ENCODE assay signal across 1 cellular context in the genomic region with DNA sequence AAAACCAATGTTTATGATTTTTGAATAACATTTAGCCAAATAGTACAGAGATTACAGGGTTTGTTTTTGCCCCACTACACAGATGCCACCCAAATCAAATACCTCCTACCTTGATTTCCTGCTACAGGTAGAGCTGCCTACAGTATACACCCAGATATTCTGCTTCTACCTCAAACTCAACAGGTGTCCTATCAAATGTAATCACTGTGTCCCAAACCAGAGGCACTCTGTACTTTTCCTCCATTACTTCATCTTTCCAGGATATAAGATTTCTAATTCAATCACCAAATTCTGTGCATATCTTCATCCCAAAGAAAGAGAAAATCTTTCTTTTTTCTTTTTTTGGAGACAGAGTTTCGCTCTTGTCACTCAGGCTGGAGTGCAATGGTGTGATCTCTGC.
TF ChIP-seq lines count a peak whose summit lies in the region.

No MANE protein-coding gene starts in this region.

TF ChIP-seq in GM12878, 131 proteins besides CTCF, POLR2A, EP300 and RAD21:
- TF ChIP-seq, protein P1, sequence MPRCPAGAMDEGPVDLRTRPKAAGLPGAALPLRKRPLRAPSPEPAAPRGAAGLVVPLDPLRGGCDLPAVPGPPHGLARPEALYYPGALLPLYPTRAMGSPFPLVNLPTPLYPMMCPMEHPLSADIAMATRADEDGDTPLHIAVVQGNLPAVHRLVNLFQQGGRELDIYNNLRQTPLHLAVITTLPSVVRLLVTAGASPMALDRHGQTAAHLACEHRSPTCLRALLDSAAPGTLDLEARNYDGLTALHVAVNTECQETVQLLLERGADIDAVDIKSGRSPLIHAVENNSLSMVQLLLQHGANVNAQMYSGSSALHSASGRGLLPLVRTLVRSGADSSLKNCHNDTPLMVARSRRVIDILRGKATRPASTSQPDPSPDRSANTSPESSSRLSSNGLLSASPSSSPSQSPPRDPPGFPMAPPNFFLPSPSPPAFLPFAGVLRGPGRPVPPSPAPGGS (IDR thresholded peaks at IDR 0.05; ENCODE audit: borderline replicate concordance, insufficient read depth, low read depth, low read length, poor library complexity, severe bottlenecking), result no peak
- TF ChIP-seq NR2C1 (IDR thresholded peaks at IDR 0.05) (no peak), TCF12 (IDR thresholded peaks at IDR 0.05; ENCODE audit: low read depth, low read length) (no peak), CHD2 (IDR thresholded peaks at IDR 0.05; ENCODE audit: borderline replicate concordance, low read depth, low read length) (no peak), CREM (IDR thresholded peaks at IDR 0.05; ENCODE audit: low read depth) (no peak), SRF (IDR thresholded peaks at IDR 0.05; ENCODE audit: low read depth in 2 of 2, low read length in 2 of 2) (no peak), POLR2AphosphoS5 (IDR thresholded peaks at IDR 0.05; ENCODE audit: low read length) (no peak), EED (IDR thresholded peaks at IDR 0.05; ENCODE audit: low read depth) (no peak), SMARCA5 (IDR thresholded peaks at IDR 0.05) (no peak), BACH1 (IDR thresholded peaks at IDR 0.05; ENCODE audit: borderline replicate concordance) (no peak), ATF7 (IDR thresholded peaks at IDR 0.05; ENCODE audit: low read depth) (no peak), SREBF1 (IDR thresholded peaks at IDR 0.05; ENCODE audit: low read length) (no peak), EGR1 (IDR thresholded peaks at IDR 0.05; ENCODE audit: borderline replicate concordance in 1 of 2, low read depth in 2 of 2, low read length in 2 of 2) (no peak), ASH2L (IDR thresholded peaks at IDR 0.05; ENCODE audit: borderline replicate concordance, low read depth) (no peak), BMI1 (IDR thresholded peaks at IDR 0.05; ENCODE audit: borderline replicate concordance) (no peak)
- TF ChIP-seq, protein P2, sequence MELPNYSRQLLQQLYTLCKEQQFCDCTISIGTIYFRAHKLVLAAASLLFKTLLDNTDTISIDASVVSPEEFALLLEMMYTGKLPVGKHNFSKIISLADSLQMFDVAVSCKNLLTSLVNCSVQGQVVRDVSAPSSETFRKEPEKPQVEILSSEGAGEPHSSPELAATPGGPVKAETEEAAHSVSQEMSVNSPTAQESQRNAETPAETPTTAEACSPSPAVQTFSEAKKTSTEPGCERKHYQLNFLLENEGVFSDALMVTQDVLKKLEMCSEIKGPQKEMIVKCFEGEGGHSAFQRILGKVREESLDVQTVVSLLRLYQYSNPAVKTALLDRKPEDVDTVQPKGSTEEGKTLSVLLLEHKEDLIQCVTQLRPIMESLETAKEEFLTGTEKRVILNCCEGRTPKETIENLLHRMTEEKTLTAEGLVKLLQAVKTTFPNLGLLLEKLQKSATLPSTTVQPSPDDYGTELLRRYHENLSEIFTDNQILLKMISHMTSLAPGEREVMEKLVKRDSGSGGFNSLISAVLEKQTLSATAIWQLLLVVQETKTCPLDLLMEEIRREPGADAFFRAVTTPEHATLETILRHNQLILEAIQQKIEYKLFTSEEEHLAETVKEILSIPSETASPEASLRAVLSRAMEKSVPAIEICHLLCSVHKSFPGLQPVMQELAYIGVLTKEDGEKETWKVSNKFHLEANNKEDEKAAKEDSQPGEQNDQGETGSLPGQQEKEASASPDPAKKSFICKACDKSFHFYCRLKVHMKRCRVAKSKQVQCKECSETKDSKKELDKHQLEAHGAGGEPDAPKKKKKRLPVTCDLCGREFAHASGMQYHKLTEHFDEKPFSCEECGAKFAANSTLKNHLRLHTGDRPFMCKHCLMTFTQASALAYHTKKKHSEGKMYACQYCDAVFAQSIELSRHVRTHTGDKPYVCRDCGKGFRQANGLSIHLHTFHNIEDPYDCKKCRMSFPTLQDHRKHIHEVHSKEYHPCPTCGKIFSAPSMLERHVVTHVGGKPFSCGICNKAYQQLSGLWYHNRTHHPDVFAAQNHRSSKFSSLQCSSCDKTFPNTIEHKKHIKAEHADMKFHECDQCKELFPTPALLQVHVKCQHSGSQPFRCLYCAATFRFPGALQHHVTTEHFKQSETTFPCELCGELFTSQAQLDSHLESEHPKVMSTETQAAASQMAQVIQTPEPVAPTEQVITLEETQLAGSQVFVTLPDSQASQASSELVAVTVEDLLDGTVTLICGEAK (IDR thresholded peaks at IDR 0.05; ENCODE audit: borderline replicate concordance), result no peak
- TF ChIP-seq, protein P3, sequence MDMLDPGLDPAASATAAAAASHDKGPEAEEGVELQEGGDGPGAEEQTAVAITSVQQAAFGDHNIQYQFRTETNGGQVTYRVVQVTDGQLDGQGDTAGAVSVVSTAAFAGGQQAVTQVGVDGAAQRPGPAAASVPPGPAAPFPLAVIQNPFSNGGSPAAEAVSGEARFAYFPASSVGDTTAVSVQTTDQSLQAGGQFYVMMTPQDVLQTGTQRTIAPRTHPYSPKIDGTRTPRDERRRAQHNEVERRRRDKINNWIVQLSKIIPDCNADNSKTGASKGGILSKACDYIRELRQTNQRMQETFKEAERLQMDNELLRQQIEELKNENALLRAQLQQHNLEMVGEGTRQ (IDR thresholded peaks at IDR 0.05; ENCODE audit: borderline replicate concordance, low read depth, low read length), result no peak
- TF ChIP-seq, protein P4, sequence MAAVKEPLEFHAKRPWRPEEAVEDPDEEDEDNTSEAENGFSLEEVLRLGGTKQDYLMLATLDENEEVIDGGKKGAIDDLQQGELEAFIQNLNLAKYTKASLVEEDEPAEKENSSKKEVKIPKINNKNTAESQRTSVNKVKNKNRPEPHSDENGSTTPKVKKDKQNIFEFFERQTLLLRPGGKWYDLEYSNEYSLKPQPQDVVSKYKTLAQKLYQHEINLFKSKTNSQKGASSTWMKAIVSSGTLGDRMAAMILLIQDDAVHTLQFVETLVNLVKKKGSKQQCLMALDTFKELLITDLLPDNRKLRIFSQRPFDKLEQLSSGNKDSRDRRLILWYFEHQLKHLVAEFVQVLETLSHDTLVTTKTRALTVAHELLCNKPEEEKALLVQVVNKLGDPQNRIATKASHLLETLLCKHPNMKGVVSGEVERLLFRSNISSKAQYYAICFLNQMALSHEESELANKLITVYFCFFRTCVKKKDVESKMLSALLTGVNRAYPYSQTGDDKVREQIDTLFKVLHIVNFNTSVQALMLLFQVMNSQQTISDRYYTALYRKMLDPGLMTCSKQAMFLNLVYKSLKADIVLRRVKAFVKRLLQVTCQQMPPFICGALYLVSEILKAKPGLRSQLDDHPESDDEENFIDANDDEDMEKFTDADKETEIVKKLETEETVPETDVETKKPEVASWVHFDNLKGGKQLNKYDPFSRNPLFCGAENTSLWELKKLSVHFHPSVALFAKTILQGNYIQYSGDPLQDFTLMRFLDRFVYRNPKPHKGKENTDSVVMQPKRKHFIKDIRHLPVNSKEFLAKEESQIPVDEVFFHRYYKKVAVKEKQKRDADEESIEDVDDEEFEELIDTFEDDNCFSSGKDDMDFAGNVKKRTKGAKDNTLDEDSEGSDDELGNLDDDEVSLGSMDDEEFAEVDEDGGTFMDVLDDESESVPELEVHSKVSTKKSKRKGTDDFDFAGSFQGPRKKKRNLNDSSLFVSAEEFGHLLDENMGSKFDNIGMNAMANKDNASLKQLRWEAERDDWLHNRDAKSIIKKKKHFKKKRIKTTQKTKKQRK (IDR thresholded peaks at IDR 0.05; ENCODE audit: low read depth, low read length), result no peak
- TF ChIP-seq, protein P5, sequence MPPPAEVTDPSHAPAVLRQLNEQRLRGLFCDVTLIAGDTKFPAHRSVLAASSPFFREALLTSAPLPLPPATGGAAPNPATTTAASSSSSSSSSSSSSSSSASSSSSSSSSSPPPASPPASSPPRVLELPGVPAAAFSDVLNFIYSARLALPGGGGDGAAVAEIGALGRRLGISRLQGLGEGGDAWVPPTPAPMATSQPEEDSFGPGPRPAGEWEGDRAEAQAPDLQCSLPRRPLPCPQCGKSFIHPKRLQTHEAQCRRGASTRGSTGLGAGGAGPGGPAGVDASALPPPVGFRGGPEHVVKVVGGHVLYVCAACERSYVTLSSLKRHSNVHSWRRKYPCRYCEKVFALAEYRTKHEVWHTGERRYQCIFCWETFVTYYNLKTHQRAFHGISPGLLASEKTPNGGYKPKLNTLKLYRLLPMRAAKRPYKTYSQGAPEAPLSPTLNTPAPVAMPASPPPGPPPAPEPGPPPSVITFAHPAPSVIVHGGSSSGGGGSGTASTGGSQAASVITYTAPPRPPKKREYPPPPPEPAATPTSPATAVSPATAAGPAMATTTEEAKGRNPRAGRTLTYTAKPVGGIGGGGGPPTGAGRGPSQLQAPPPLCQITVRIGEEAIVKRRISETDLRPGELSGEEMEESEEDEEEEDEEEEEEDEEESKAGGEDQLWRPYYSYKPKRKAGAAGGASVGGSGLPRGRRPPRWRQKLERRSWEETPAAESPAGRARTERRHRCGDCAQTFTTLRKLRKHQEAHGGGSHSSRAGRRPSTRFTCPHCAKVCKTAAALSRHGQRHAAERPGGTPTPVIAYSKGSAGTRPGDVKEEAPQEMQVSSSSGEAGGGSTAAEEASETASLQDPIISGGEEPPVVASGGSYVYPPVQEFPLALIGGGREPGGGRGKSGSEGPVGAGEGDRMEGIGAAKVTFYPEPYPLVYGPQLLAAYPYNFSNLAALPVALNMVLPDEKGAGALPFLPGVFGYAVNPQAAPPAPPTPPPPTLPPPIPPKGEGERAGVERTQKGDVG (CRISPR knock-in tag; IDR thresholded peaks at IDR 0.05), result no peak
